Comparison of ENCODE assay signal across 12 cellular contexts in genomic region chr17:82709024-82709675, GRCh38.
"Had no signal": no experiment of that assay in that cellular context is flagged by ENCODE, and none has a peak within 500 bp of the region (broad histone marks: within the 10 kb centered on the region; RNA-seq: fewer than 3 reads in every experiment).

No MANE protein-coding gene starts in this region.

- H3K27me3 ChIP-seq: right atrium auricular region, upper lobe of left lung had no signal

- H3K36me3 ChIP-seq: right atrium auricular region, upper lobe of left lung had no signal

- H3K9me3 ChIP-seq: right atrium auricular region, upper lobe of left lung had no signal

- H3K4me3 ChIP-seq: coronary artery, right atrium auricular region, upper lobe of left lung had no signal

- ATAC-seq: activated CD4-positive, CD25-positive, alpha-beta regulatory T cell treated with anti-CD3 and anti-CD28 coated beads, Interleukin-2, amount 50 U/mL, for 24 hours; esophagus mucosa had no signal

- H3K4me1 ChIP-seq: right atrium auricular region, upper lobe of left lung had no signal

- DNase-seq: activated naive CD4-positive, alpha-beta T cell; activated naive CD8-positive, alpha-beta T cell treated with anti-CD3 and anti-CD28 coated beads, Interleukin-2, amount 10 ng/mL, durations not matched to agents 7 days and 5 days; activated T-cell treated with anti-CD3 and anti-CD28 coated beads for 4 hours; central memory CD4-positive, alpha-beta T cell; occipital lobe; stimulated activated CD4-positive, alpha-beta T cell treated with anti-CD3 and anti-CD28 coated beads, Interleukin-2, amount 100 ng/mL, for 48 hours; T1000 had no signal

- H3K27ac ChIP-seq: right atrium auricular region, upper lobe of left lung had no signal
